In the genomic region with DNA sequence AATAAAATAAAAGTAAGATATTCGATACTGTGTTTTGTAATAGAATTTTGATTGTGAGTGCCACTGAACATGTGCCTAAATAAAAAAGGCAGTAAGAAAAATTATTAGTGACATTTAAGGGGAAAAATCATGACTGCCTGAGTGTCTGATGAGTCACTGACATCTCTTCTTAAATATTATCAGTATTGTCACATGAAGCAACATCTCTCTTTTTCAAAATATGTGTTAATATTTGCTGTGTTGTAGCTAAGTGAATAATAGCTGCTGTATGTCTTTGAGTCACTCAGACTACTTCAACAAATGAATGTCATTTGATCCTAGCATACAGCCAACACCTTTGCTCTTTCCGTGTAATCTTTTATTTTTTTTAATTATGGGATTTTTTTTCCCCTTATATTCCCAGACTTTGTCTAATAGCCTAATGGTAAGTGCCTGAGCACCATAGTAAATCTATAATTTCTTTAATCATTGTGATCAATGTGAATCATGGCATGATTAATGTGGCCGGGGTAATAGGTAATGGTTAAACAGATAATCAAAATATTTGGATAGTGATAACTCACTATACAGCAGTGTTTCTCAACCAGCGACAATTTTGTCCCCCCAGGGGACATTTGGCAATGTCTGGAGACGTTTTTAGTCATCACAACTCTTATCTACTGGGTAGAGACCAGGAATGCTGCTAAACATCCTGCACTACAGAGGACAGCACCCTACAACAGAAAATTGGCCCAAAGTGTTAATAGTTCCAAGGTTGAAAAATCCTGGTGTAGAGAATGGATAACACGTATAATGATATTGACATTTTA, we compare ENCODE assay signal across 20 cellular contexts. TPM values are rescaled to one million over a fixed set of nuclear protein-coding genes. Genes with fewer than 3 reads are reported as not detected.
"Had no signal": no experiment of that assay in that cellular context is flagged by ENCODE, and none has a peak within 500 bp of the region (broad histone marks: within the 10 kb centered on the region; RNA-seq: fewer than 3 reads in every experiment).

No MANE protein-coding gene starts in this region.

- H3K4me1 ChIP-seq: colonic mucosa, prostate gland had no signal

- ATAC-seq: activated CD4-positive, CD25-positive, alpha-beta regulatory T cell treated with anti-CD3 and anti-CD28 coated beads, Interleukin-2, amount 50 U/mL, for 24 hours; left lobe of liver; right cardiac atrium had no signal

- H3K9me3 ChIP-seq: colonic mucosa, esophagus muscularis mucosa, prostate gland had no signal

- H3K9me3 Mint-ChIP-seq: activated naive CD8-positive, alpha-beta T cell treated with anti-CD3 and anti-CD28 coated beads, Interleukin-2, amount 10 ng/mL, durations not matched to agents 7 days and 5 days; type B pancreatic cell had no signal

- H3K4me3 ChIP-seq: colonic mucosa, esophagus muscularis mucosa, prostate gland, skin epidermis had no signal

- H3K4me1 Mint-ChIP-seq: activated naive CD8-positive, alpha-beta T cell treated with anti-CD3 and anti-CD28 coated beads, Interleukin-2, amount 10 ng/mL, durations not matched to agents 7 days and 5 days had no signal

- H3K36me3 ChIP-seq: colonic mucosa, esophagus muscularis mucosa, prostate gland had no signal

- H3K27ac Mint-ChIP-seq: activated naive CD8-positive, alpha-beta T cell treated with anti-CD3 and anti-CD28 coated beads, Interleukin-2, amount 10 ng/mL, durations not matched to agents 7 days and 5 days; type B pancreatic cell had no signal

- H3K4me3 Mint-ChIP-seq: activated naive CD8-positive, alpha-beta T cell treated with anti-CD3 and anti-CD28 coated beads, Interleukin-2, amount 10 ng/mL, durations not matched to agents 7 days and 5 days; type B pancreatic cell had no signal

- H3K27ac ChIP-seq: colonic mucosa, esophagus muscularis mucosa, prostate gland, skin epidermis had no signal

- DNase-seq: activated CD4-positive, alpha-beta T cell treated with anti-CD3 and anti-CD28 coated beads, Interleukin-2, amount 50 U/mL, for 1 hour; activated CD8-positive, alpha-beta memory T cell treated with anti-CD3 and anti-CD28 coated beads for 24 hours; activated naive CD8-positive, alpha-beta T cell treated with anti-CD3 and anti-CD28 coated beads, Interleukin-2, amount 10 ng/mL, durations not matched to agents 7 days and 5 days; central memory CD4-positive, alpha-beta T cell; colonic mucosa; islet precursor cell; midbrain; right cardiac atrium; stimulated activated CD4-positive, alpha-beta T cell treated with anti-CD3 and anti-CD28 coated beads, Interleukin-4, amount 100 ng/mL, for 4 hours; stimulated activated CD8-positive, alpha-beta memory T cell treated with anti-CD3 and anti-CD28 coated beads, Interleukin-4, amount 100 ng/mL, for 48 hours; stimulated activated naive CD4-positive, alpha-beta T cell treated with Interleukin-2 at 50 U/mL for 16 hours had no signal

- H3K36me3 Mint-ChIP-seq: activated naive CD8-positive, alpha-beta T cell treated with anti-CD3 and anti-CD28 coated beads, Interleukin-2, amount 10 ng/mL, durations not matched to agents 7 days and 5 days; type B pancreatic cell had no signal

RNA-seq across cellular contexts. Expression of gene OTX2, which starts 11.7 kb away (rescaled TPM):
- total RNA-seq: activated naive CD8-positive, alpha-beta T cell treated with anti-CD3 and anti-CD28 coated beads, Interleukin-2, amount 10 ng/mL, durations not matched to agents 7 days and 5 days; colonic mucosa; esophagus muscularis mucosa; left lobe of liver; lung microvascular endothelial cell; myocyte; omental fat pad; prostate gland; right cardiac atrium had no signal
